In the genomic region with DNA sequence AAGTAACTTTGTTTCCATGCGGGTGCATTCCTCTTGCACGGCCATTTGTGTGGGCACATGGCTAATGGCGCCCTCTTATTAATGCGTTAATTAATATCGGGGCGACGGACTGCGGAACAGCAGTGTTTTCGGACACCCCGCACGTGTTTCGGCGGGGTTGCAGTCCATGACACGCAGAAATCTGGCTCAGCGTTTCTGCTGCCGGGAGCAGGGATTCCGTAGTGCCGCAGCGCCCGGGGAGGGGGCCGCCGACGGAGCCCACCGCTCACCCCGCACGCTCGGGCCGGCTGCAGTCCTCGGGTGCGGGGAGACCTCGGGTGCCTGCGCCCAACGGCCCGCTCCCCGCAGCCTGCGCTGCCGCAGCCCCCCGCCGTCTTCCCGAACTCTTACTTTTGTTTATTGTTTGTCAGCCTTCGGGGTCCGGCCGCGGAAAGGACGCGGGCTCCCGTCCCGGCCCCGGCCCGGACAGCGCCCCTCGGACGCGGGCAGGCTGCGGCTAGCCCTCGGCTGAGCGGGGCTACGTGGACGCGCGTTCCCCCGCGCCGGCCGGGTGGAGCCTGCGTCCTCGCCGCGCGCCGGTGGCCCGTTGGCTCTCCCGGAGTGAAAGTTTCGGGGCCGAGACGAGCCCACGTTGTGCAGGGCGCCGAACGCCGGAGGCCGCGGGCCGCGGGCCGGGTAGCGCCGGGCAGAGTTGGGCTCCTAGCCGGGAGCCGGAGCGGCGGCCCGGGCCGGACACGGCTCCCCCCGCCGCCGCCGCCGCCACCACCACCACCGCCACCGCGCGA, we compare ENCODE assay signal across 9 cellular contexts. TPM values are rescaled to one million over a fixed set of nuclear protein-coding genes. Genes with fewer than 3 reads are reported as not detected.
DNase-seq lines count a peak whose midpoint lies in the region; ATAC-seq and TF ChIP-seq lines count a peak whose summit lies in the region.
"Had no signal": no experiment of that assay in that cellular context is flagged by ENCODE, and none has a peak within 500 bp of the region (broad histone marks: within the 10 kb centered on the region; RNA-seq: fewer than 3 reads in every experiment).

No MANE protein-coding gene starts in this region.

- peaks cover 0 to 3% of the 10 kb centered on the region in 2 donors for H3K36me3 ChIP-seq in duodenal mucosa (ENCODE audit: control insufficient read depth in 1 of 2, insufficient read depth in 2 of 2, low read length in 2 of 2)
- peaks cover 0 to 3% of the 10 kb centered on the region in 2 donors for H3K36me3 ChIP-seq in lung (ENCODE audit: control insufficient read depth in 2 of 2, insufficient read depth in 2 of 2, low read length in 2 of 2)
- H3K36me3 ChIP-seq in stomach smooth muscle (ENCODE audit: control insufficient read depth in 2 of 2, insufficient read depth in 2 of 2, low read length in 2 of 2) = peaks cover 0 to 3% of the 10 kb centered on the region in 2 donors

- H3K4me1 ChIP-seq in duodenal mucosa (ENCODE audit: control insufficient read depth in 1 of 2, insufficient read depth in 2 of 2, low read length in 2 of 2) (peaks cover 43 to 54% of the 10 kb centered on the region in 2 donors), lung (ENCODE audit: control insufficient read depth in 2 of 2, insufficient read depth in 2 of 2, low read length in 2 of 2) (peaks cover 1 to 21% of the 10 kb centered on the region in 2 donors), stomach smooth muscle (ENCODE audit: control insufficient read depth, insufficient read depth, low read length) (peaks cover 31% of the 10 kb centered on the region)

- H3K9me3 ChIP-seq in duodenal mucosa (ENCODE audit: control insufficient read depth in 1 of 2, low read length in 2 of 2) (no peaks in the 10 kb centered on the region), lung (ENCODE audit: control insufficient read depth in 2 of 2, insufficient read depth in 1 of 2, low read length in 1 of 2) (no peaks in the 10 kb centered on the region), stomach smooth muscle (ENCODE audit: control insufficient read depth in 2 of 2, low read length in 2 of 2) (no peaks in the 10 kb centered on the region)

- peak overlapping the region; percentile 53 to 59 for H3K9ac ChIP-seq in duodenal mucosa (ENCODE audit: low read depth in 1 of 2, low read length in 2 of 2)
- peak overlapping the region; percentile 81 to 84 for H3K9ac ChIP-seq in stomach smooth muscle (ENCODE audit: low read length in 2 of 2)

- TF ChIP-seq CTCF in WI38 (IDR thresholded peaks at IDR 0.05; ENCODE audit: low read depth, low read length) (no peak), lung (IDR thresholded peaks at IDR 0.05; ENCODE audit: control extremely low read depth, extremely low read depth) (no peak)

- H3K27ac ChIP-seq in duodenal mucosa (ENCODE audit: low read depth, low read length) (peak overlapping the region; percentile 77), lung (ENCODE audit: low read depth in 1 of 2, low read length in 1 of 2) (peak overlapping the region; percentile 98 to 100), stomach smooth muscle (ENCODE audit: low read length) (peak overlapping the region; percentile 86)

- DNase-seq in NCI-H2171 (lab: John Stamatoyannopoulos, UW) (peak; percentile 9), NCI-H2171 treated with DMSO at 0.1 percent for 48 hours (lab: John Stamatoyannopoulos, UW) (no peak), lung (ENCODE audit: low spot score) (no peak)
- DNase-seq: DND-41 had no signal

- ATAC-seq in lung (ENCODE audit: insufficient read depth, low FRiP score) (peak; percentile 37), GM21723 (IDR thresholded peaks at IDR 0.05; ENCODE audit: unreplicated experiment) (no peak), GM18517 (IDR thresholded peaks at IDR 0.05; ENCODE audit: unreplicated experiment) (no peak)

- peak overlapping the region; percentile 68 for H3K4me3 ChIP-seq in WI38 (ENCODE audit: low read depth, low read length)
- peak overlapping the region; percentile 82 to 85 for H3K4me3 ChIP-seq in duodenal mucosa (ENCODE audit: low read depth in 1 of 2, low read length in 2 of 2)
- peak overlapping the region; percentile 96 for H3K4me3 ChIP-seq in lung
- H3K4me3 ChIP-seq in stomach smooth muscle (ENCODE audit: low read length in 2 of 2) = peak overlapping the region; percentile 75 to 90

- H3K27me3 ChIP-seq in duodenal mucosa (ENCODE audit: control insufficient read depth in 1 of 2, insufficient read depth in 2 of 2, low read length in 2 of 2) = no peaks in the 10 kb centered on the region
- no peaks in the 10 kb centered on the region for H3K27me3 ChIP-seq in lung (ENCODE audit: control insufficient read depth, insufficient read depth)
- no peaks in the 10 kb centered on the region for H3K27me3 ChIP-seq in stomach smooth muscle (ENCODE audit: control insufficient read depth in 1 of 2, insufficient read depth in 2 of 2, low read length in 2 of 2)

- WGBS in lung, 2 donors = 0% methylated on average over 96 to 104 of the region's 104 CpGs

RNA-seq across cellular contexts. Expression of a gene that starts 0.8 kb away (rescaled TPM):
- total RNA-seq in lung = 10 to 100 TPM; 60.9 to 63.4 TPM
- polyA plus RNA-seq in lung = 1 to 10 TPM; 3.0 to 7.5 TPM
